Comparison of ENCODE assay signal across 1 cellular context in the genomic region with DNA sequence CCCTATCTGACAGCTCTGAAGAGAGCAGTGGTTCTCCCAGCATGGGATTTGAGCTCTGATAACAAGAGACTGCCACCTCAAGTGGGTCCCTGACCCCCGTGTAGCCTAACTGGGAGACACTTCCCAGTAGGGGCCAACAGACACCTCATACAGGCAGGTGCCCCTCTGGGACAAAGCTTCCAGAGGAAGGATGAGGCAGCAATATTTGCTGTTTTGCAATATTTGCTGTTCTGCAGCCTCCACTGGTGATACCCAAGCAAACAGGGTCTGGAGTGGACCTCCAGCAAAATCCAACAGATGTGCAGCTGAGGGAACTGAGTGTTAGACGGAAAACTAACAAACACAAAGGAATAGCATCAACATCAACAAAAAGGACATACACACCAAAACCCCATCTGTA.
A peak's percentile ranks its signal among the peaks of the same experiment; 100 is the strongest.
TF ChIP-seq lines count a peak whose summit lies in the region.
"Not testable (repeated sequence)": the region's sequence is repeated elsewhere in the genome, so short reads cannot be mapped to it uniquely, and the experiment has no call there.

No MANE protein-coding gene starts in this region.

TF ChIP-seq in HepG2, 621 proteins besides CTCF, POLR2A, EP300 and RAD21 (continued from another document and continues in another):
- TF ChIP-seq CBX5 (CRISPR knock-in tag; IDR thresholded peaks at IDR 0.05; ENCODE audit: borderline replicate concordance) = peak; percentile 51; the same call in 1 of the 2 replicates
- TF ChIP-seq KDM3A (CRISPR knock-in tag; IDR thresholded peaks at IDR 0.05; ENCODE audit: low read depth) = 0 out of 2 replicates have a peak, but pooled peaks have one; percentile 37
- TF ChIP-seq MAFF (IDR thresholded peaks at IDR 0.05; ENCODE audit: low read depth, low read length) = peak; percentile 33; the same call in 1 of the 2 replicates
- TF ChIP-seq, protein P1, sequence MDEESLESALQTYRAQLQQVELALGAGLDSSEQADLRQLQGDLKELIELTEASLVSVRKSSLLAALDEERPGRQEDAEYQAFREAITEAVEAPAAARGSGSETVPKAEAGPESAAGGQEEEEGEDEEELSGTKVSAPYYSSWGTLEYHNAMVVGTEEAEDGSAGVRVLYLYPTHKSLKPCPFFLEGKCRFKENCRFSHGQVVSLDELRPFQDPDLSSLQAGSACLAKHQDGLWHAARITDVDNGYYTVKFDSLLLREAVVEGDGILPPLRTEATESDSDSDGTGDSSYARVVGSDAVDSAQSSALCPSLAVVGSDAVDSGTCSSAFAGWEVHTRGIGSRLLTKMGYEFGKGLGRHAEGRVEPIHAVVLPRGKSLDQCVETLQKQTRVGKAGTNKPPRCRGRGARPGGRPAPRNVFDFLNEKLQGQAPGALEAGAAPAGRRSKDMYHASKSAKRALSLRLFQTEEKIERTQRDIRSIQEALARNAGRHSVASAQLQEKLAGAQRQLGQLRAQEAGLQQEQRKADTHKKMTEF (CRISPR knock-in tag; IDR thresholded peaks at IDR 0.05) = peak; percentile 39; the same call in 1 of the 2 replicates
- TF ChIP-seq CEBPB (IDR thresholded peaks at IDR 0.05; ENCODE audit: borderline replicate concordance, low read depth, low read length) = peak; percentile 53; the same call in 1 of the 2 replicates
- TF ChIP-seq, protein P2, sequence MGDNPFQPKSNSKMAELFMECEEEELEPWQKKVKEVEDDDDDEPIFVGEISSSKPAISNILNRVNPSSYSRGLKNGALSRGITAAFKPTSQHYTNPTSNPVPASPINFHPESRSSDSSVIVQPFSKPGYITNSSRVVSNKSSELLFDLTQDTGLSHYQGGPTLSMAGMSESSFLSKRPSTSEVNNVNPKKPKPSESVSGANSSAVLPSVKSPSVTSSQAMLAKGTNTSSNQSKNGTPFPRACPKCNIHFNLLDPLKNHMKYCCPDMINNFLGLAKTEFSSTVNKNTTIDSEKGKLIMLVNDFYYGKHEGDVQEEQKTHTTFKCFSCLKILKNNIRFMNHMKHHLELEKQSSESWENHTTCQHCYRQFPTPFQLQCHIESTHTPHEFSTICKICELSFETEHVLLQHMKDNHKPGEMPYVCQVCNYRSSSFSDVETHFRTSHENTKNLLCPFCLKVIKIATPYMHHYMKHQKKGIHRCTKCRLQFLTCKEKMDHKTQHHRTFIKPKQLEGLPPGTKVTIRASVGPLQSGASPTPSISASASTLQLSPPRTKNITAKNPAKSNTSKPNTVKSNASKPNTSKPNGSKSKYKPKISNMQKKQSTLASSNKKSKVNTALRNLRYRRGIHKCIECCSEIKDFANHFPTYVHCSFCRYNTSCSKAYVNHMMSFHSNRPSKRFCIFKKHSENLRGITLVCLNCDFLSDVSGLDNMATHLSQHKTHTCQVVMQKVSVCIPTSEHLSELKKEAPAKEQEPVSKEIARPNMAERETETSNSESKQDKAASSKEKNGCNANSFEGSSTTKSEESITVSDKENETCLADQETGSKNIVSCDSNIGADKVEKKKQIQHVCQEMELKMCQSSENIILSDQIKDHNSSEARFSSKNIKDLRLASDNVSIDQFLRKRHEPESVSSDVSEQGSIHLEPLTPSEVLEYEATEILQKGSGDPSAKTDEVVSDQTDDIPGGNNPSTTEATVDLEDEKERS (CRISPR knock-in tag; IDR thresholded peaks at IDR 0.05) = 0 out of 2 replicates have a peak, but pooled peaks have one; percentile 29
- TF ChIP-seq ERF (CRISPR knock-in tag; IDR thresholded peaks at IDR 0.05) = 0 out of 2 replicates have a peak, but pooled peaks have one; percentile 41
- peak; percentile 43 for TF ChIP-seq RARA (CRISPR knock-in tag; IDR thresholded peaks at IDR 0.05)
- TF ChIP-seq, protein P3, sequence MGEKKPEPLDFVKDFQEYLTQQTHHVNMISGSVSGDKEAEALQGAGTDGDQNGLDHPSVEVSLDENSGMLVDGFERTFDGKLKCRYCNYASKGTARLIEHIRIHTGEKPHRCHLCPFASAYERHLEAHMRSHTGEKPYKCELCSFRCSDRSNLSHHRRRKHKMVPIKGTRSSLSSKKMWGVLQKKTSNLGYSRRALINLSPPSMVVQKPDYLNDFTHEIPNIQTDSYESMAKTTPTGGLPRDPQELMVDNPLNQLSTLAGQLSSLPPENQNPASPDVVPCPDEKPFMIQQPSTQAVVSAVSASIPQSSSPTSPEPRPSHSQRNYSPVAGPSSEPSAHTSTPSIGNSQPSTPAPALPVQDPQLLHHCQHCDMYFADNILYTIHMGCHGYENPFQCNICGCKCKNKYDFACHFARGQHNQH (CRISPR knock-in tag; IDR thresholded peaks at IDR 0.05) = peak; percentile 30; the same call in 1 of the 2 replicates
- TF ChIP-seq MAFG (CRISPR knock-in tag; IDR thresholded peaks at IDR 0.05) = peak; percentile 59; the same call in 1 of the 2 replicates
- TF ChIP-seq SALL1 (CRISPR knock-in tag; IDR thresholded peaks at IDR 0.05) = peak; percentile 78
- TF ChIP-seq, protein P4, sequence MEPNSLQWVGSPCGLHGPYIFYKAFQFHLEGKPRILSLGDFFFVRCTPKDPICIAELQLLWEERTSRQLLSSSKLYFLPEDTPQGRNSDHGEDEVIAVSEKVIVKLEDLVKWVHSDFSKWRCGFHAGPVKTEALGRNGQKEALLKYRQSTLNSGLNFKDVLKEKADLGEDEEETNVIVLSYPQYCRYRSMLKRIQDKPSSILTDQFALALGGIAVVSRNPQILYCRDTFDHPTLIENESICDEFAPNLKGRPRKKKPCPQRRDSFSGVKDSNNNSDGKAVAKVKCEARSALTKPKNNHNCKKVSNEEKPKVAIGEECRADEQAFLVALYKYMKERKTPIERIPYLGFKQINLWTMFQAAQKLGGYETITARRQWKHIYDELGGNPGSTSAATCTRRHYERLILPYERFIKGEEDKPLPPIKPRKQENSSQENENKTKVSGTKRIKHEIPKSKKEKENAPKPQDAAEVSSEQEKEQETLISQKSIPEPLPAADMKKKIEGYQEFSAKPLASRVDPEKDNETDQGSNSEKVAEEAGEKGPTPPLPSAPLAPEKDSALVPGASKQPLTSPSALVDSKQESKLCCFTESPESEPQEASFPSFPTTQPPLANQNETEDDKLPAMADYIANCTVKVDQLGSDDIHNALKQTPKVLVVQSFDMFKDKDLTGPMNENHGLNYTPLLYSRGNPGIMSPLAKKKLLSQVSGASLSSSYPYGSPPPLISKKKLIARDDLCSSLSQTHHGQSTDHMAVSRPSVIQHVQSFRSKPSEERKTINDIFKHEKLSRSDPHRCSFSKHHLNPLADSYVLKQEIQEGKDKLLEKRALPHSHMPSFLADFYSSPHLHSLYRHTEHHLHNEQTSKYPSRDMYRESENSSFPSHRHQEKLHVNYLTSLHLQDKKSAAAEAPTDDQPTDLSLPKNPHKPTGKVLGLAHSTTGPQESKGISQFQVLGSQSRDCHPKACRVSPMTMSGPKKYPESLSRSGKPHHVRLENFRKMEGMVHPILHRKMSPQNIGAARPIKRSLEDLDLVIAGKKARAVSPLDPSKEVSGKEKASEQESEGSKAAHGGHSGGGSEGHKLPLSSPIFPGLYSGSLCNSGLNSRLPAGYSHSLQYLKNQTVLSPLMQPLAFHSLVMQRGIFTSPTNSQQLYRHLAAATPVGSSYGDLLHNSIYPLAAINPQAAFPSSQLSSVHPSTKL (CRISPR knock-in tag; IDR thresholded peaks at IDR 0.05) = peak; percentile 81
- peak; percentile 21 to 52; a peak in 1 of 4 replicates for TF ChIP-seq MAFK (conservative IDR thresholded peaks at IDR 0.05 in 1 of 2, IDR thresholded peaks at IDR 0.05 in 1 of 2; ENCODE audit: low read length in 2 of 2)
- TF ChIP-seq ETV5 (CRISPR knock-in tag; IDR thresholded peaks at IDR 0.05; ENCODE audit: borderline replicate concordance) = peak; percentile 54; the same call in 1 of the 2 replicates
- TF ChIP-seq FOXP1, LCORL (IDR thresholded peaks at IDR 0.05): not testable (repeated sequence)
- TF ChIP-seq FOXP1 (CRISPR knock-in tag; IDR thresholded peaks at IDR 0.05) = peak; percentile 65; the same call in 1 of the 2 replicates
- peak; percentile 72 for TF ChIP-seq POGZ (CRISPR knock-in tag; IDR thresholded peaks at IDR 0.05)
- peak; percentile 37; the same call in 1 of the 2 replicates for TF ChIP-seq PPARG (CRISPR knock-in tag; conservative IDR thresholded peaks at IDR 0.05)
- TF ChIP-seq, protein P5, sequence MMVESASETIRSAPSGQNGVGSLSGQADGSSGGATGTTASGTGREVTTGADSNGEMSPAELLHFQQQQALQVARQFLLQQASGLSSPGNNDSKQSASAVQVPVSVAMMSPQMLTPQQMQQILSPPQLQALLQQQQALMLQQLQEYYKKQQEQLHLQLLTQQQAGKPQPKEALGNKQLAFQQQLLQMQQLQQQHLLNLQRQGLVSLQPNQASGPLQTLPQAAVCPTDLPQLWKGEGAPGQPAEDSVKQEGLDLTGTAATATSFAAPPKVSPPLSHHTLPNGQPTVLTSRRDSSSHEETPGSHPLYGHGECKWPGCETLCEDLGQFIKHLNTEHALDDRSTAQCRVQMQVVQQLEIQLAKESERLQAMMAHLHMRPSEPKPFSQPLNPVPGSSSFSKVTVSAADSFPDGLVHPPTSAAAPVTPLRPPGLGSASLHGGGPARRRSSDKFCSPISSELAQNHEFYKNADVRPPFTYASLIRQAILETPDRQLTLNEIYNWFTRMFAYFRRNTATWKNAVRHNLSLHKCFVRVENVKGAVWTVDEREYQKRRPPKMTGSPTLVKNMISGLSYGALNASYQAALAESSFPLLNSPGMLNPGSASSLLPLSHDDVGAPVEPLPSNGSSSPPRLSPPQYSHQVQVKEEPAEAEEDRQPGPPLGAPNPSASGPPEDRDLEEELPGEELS (CRISPR knock-in tag; IDR thresholded peaks at IDR 0.05) = peak; percentile 74
- peak; percentile 48; the same call in 1 of the 2 replicates for TF ChIP-seq NCOA2 (CRISPR knock-in tag; IDR thresholded peaks at IDR 0.05)
- TF ChIP-seq ELF3 (CRISPR knock-in tag; IDR thresholded peaks at IDR 0.05) = peak; percentile 55; the same call in 1 of the 2 replicates
- peak; percentile 47 for TF ChIP-seq HDAC1 (CRISPR knock-in tag; IDR thresholded peaks at IDR 0.05)
- TF ChIP-seq RCOR2 (CRISPR knock-in tag; IDR thresholded peaks at IDR 0.05) = peak; percentile 73; the same call in 1 of the 2 replicates
- TF ChIP-seq, protein P6, sequence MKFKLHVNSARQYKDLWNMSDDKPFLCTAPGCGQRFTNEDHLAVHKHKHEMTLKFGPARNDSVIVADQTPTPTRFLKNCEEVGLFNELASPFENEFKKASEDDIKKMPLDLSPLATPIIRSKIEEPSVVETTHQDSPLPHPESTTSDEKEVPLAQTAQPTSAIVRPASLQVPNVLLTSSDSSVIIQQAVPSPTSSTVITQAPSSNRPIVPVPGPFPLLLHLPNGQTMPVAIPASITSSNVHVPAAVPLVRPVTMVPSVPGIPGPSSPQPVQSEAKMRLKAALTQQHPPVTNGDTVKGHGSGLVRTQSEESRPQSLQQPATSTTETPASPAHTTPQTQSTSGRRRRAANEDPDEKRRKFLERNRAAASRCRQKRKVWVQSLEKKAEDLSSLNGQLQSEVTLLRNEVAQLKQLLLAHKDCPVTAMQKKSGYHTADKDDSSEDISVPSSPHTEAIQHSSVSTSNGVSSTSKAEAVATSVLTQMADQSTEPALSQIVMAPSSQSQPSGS (CRISPR knock-in tag; IDR thresholded peaks at IDR 0.05) = 0 out of 2 replicates have a peak, but pooled peaks have one; percentile 21
- TF ChIP-seq, protein P7, sequence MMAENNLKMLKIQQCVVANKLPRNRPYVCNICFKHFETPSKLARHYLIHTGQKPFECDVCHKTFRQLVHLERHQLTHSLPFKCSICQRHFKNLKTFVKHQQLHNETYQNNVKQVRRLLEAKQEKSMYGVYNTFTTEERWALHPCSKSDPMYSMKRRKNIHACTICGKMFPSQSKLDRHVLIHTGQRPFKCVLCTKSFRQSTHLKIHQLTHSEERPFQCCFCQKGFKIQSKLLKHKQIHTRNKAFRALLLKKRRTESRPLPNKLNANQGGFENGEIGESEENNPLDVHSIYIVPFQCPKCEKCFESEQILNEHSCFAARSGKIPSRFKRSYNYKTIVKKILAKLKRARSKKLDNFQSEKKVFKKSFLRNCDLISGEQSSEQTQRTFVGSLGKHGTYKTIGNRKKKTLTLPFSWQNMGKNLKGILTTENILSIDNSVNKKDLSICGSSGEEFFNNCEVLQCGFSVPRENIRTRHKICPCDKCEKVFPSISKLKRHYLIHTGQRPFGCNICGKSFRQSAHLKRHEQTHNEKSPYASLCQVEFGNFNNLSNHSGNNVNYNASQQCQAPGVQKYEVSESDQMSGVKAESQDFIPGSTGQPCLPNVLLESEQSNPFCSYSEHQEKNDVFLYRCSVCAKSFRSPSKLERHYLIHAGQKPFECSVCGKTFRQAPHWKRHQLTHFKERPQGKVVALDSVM (CRISPR knock-in tag; IDR thresholded peaks at IDR 0.05) = peak; percentile 83
- 0 out of 2 replicates have a peak, but pooled peaks have one; percentile 27 for TF ChIP-seq SMAD3 (CRISPR knock-in tag; IDR thresholded peaks at IDR 0.05)
- TF ChIP-seq FOXK1 (CRISPR knock-in tag; IDR thresholded peaks at IDR 0.05; ENCODE audit: borderline replicate concordance, low read depth) = 0 out of 2 replicates have a peak, but pooled peaks have one; percentile 36
- TF ChIP-seq TBX2 (CRISPR knock-in tag; IDR thresholded peaks at IDR 0.05; ENCODE audit: borderline replicate concordance) = peak; percentile 28; the same call in 1 of the 2 replicates
- TF ChIP-seq KAT8 (CRISPR knock-in tag; IDR thresholded peaks at IDR 0.05) = peak; percentile 25; the same call in 1 of the 2 replicates
- TF ChIP-seq KDM2A (CRISPR knock-in tag; IDR thresholded peaks at IDR 0.05; ENCODE audit: borderline replicate concordance, low read depth) = 0 out of 2 replicates have a peak, but pooled peaks have one; percentile 24
- 0 out of 2 replicates have a peak, but pooled peaks have one; percentile 11 for TF ChIP-seq NRL (CRISPR knock-in tag; IDR thresholded peaks at IDR 0.05; ENCODE audit: borderline replicate concordance)
- 0 out of 2 replicates have a peak, but pooled peaks have one; percentile 9 for TF ChIP-seq TCF7 (IDR thresholded peaks at IDR 0.05; ENCODE audit: low read depth)
- 0 out of 2 replicates have a peak, but pooled peaks have one; percentile 29 for TF ChIP-seq ZNF556 (CRISPR knock-in tag; IDR thresholded peaks at IDR 0.05; ENCODE audit: borderline replicate concordance)
- TF ChIP-seq LCORL (CRISPR knock-in tag; IDR thresholded peaks at IDR 0.05) = peak; percentile 38; the same call in 1 of the 2 replicates
- 0 out of 2 replicates have a peak, but pooled peaks have one; percentile 13 for TF ChIP-seq GATAD1 (CRISPR knock-in tag; IDR thresholded peaks at IDR 0.05)
